ENCODE assay signal across 2 cellular contexts in genomic region chr12:99287136-99287535, GRCh38.
TF ChIP-seq lines count a peak whose summit lies in the region.

No MANE protein-coding gene starts in this region.

TF ChIP-seq in IMR-90, 13 proteins besides CTCF, POLR2A, EP300 and RAD21:
- no peak for TF ChIP-seq SMC3 (IDR thresholded peaks at IDR 0.05; ENCODE audit: low read depth, low read length)
- TF ChIP-seq NFE2L2 (IDR thresholded peaks at IDR 0.05; ENCODE audit: low read depth, low read length), result no peak
- TF ChIP-seq RCOR1 (IDR thresholded peaks at IDR 0.05; ENCODE audit: insufficient replicate concordance, low read length), result no peak
- TF ChIP-seq CHD1 (IDR thresholded peaks at IDR 0.05; ENCODE audit: low read depth, low read length), result no peak
- no peak for TF ChIP-seq ELK1 (IDR thresholded peaks at IDR 0.05; ENCODE audit: borderline replicate concordance, low read depth, low read length)
- TF ChIP-seq BHLHE40 (IDR thresholded peaks at IDR 0.05; ENCODE audit: low read depth, low read length), result no peak
- TF ChIP-seq MAFK (IDR thresholded peaks at IDR 0.05; ENCODE audit: low read depth, low read length), result no peak
- TF ChIP-seq CEBPB (IDR thresholded peaks at IDR 0.05; ENCODE audit: low read depth, low read length), result no peak
- TF ChIP-seq, protein P1, sequence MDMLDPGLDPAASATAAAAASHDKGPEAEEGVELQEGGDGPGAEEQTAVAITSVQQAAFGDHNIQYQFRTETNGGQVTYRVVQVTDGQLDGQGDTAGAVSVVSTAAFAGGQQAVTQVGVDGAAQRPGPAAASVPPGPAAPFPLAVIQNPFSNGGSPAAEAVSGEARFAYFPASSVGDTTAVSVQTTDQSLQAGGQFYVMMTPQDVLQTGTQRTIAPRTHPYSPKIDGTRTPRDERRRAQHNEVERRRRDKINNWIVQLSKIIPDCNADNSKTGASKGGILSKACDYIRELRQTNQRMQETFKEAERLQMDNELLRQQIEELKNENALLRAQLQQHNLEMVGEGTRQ (IDR thresholded peaks at IDR 0.05; ENCODE audit: low read depth, low read length), result no peak
- TF ChIP-seq RFX5 (IDR thresholded peaks at IDR 0.05; ENCODE audit: low read depth, low read length), result no peak
- TF ChIP-seq MAZ (IDR thresholded peaks at IDR 0.05; ENCODE audit: borderline replicate concordance, low read depth, low read length), result no peak
- TF ChIP-seq FOS (IDR thresholded peaks at IDR 0.05; ENCODE audit: low read depth, low read length), result no peak
- TF ChIP-seq MXI1 (IDR thresholded peaks at IDR 0.05; ENCODE audit: borderline replicate concordance, low read depth, low read length), result no peak

TF ChIP-seq in H1, 55 proteins besides CTCF, POLR2A, EP300 and RAD21:
- TF ChIP-seq ZNF274 (IDR thresholded peaks at IDR 0.05; ENCODE audit: borderline replicate concordance, extremely low read depth, low read length) (no peak), TAF7 (optimal IDR thresholded peaks at IDR 0.05; ENCODE audit: borderline replicate concordance, low read depth, low read length) (no peak)
TF ChIP-seq in H1: peak in this region for 0.
